1 cellular context compared by ENCODE assay signal in genomic region chrX:23982891-23983290, GRCh38.
TF ChIP-seq lines count a peak whose summit lies in the region.

No MANE protein-coding gene starts in this region.

TF ChIP-seq in WTC11, 78 proteins besides CTCF, POLR2A, EP300 and RAD21 (continued from another document):
- TF ChIP-seq ZNF532 (CRISPR knock-in tag; IDR thresholded peaks at IDR 0.05; ENCODE audit: borderline replicate concordance) (no peak), E2F1 (CRISPR knock-in tag; IDR thresholded peaks at IDR 0.05) (no peak), ATF2 (CRISPR knock-in tag; IDR thresholded peaks at IDR 0.05; ENCODE audit: borderline replicate concordance, low read depth) (no peak), SOX15 (CRISPR knock-in tag; IDR thresholded peaks at IDR 0.05) (no peak), ZNF416 (CRISPR knock-in tag; IDR thresholded peaks at IDR 0.05) (no peak), MLX (CRISPR knock-in tag; IDR thresholded peaks at IDR 0.05) (no peak), MAX (CRISPR knock-in tag; IDR thresholded peaks at IDR 0.05) (no peak)
